Comparison of ENCODE assay signal across 9 cellular contexts in genomic region chr12:7961395-7962188, GRCh38. TPM values are rescaled to one million over a fixed set of nuclear protein-coding genes. Genes with fewer than 3 reads are reported as not detected.
DNase-seq lines count a peak whose midpoint lies in the region; ATAC-seq, FAIRE-seq and TF ChIP-seq lines count a peak whose summit lies in the region.
"Had no signal": no experiment of that assay in that cellular context is flagged by ENCODE, and none has a peak within 500 bp of the region (broad histone marks: within the 10 kb centered on the region; RNA-seq: fewer than 3 reads in every experiment).

No MANE protein-coding gene starts in this region.

- DNase-seq in breast epithelium (ENCODE audit: low spot score in 2 of 2) = no peak
- no peak for DNase-seq in MCF 10A (ENCODE audit: unreplicated experiment)
- DNase-seq in HepG2 (ENCODE audit: low spot score) = no peak
- DNase-seq in upper lobe of left lung = no peak
- DNase-seq in RKO (ENCODE audit: low spot score) = no peak
- no peak for DNase-seq in NCI-H1417 (lab: John Stamatoyannopoulos, UW)
- DNase-seq: COR-L47 had no signal

- 86% methylated on average over 12 of the region's 12 CpGs for WGBS in HepG2 (ENCODE audit: low lambda C conversion rate)
- WGBS in upper lobe of left lung, 2 donors = 82 to 85% methylated on average over 12 of the region's 12 CpGs

- no peaks in the 10 kb centered on the region for H3K79me2 ChIP-seq in HepG2 (ENCODE audit: insufficient read depth, low read length)

- BruUV-seq in MCF 10A (replicated peaks; lab: Mats Ljungman, UMichigan) (no TSS peak), HepG2 (replicated peaks; lab: Mats Ljungman, UMichigan) (no TSS peak)

- no peak overlapping the region for H3K9ac ChIP-seq in HepG2 (ENCODE audit: insufficient read depth, low read depth, low read length)

- TF ChIP-seq POLR2A in breast epithelium (IDR thresholded peaks at IDR 0.05) (no peak), HepG2 (IDR thresholded peaks at IDR 0.05; ENCODE audit: insufficient read depth in 1 of 2, low read depth in 2 of 2, low read length in 2 of 2) (no peak), upper lobe of left lung (IDR thresholded peaks at IDR 0.05) (no peak)

- H3K27me3 ChIP-seq in breast epithelium (no peaks in the 10 kb centered on the region), HepG2 (ENCODE audit: control insufficient read depth in 1 of 2, insufficient read depth in 2 of 2, low read length in 2 of 2) (no peaks in the 10 kb centered on the region), upper lobe of left lung (no peaks in the 10 kb centered on the region)

- TF ChIP-seq EP300 in HepG2 (IDR thresholded peaks at IDR 0.05; ENCODE audit: low read depth in 2 of 2, low read length in 2 of 2) (no peak), HepG2 (CRISPR knock-in tag; IDR thresholded peaks at IDR 0.05; ENCODE audit: borderline replicate concordance) (no peak), upper lobe of left lung (IDR thresholded peaks at IDR 0.05) (no peak)

- H3K36me3 ChIP-seq in breast epithelium = no peaks in the 10 kb centered on the region
- no peaks in the 10 kb centered on the region for H3K36me3 ChIP-seq in HepG2 (replicated peaks in 1 of 2; ENCODE audit: control insufficient read depth in 1 of 2, insufficient read depth in 2 of 2, low read length in 2 of 2)
- no peaks in the 10 kb centered on the region for H3K36me3 ChIP-seq in upper lobe of left lung

- peak overlapping the region in 2 of 3 donors; percentile 40 to 66 for H3K4me3 ChIP-seq in breast epithelium
- H3K4me3 ChIP-seq in HepG2 (replicated peaks in 1 of 3; ENCODE audit: insufficient read depth in 1 of 3, low read depth in 2 of 3, low read length in 3 of 3) = peak overlapping the region; percentile 43 to 66 (median 60); a peak in 4 of 6 replicates
- H3K4me3 ChIP-seq in upper lobe of left lung = peak overlapping the region in 2 of 4 donors; percentile 47 to 54

- H2AFZ ChIP-seq in HepG2 (ENCODE audit: low read length) = no peak overlapping the region

- H3K4me1 ChIP-seq in breast epithelium = no peaks in the 10 kb centered on the region
- peaks cover 24% of the 10 kb centered on the region for H3K4me1 ChIP-seq in HepG2 (ENCODE audit: insufficient read depth, low read length)
- peaks cover 6 to 24% (median 19%) of the 10 kb centered on the region in 4 donors for H3K4me1 ChIP-seq in upper lobe of left lung

- in situ Hi-C loops in HepG2 (cut with HindIII; ENCODE audit: extremely low pct_ligation_motif_present, low pct_unique_long_range_greater_than_20kb) = no loop called here

- H3K4me2 ChIP-seq in HepG2 (ENCODE audit: low read depth, low read length) = peak overlapping the region; percentile 70

- H3K27ac ChIP-seq in breast epithelium = no peak overlapping the region
- H3K27ac ChIP-seq in HepG2 (ENCODE audit: extremely low read length, insufficient read depth, low read length) = no peak overlapping the region
- H3K27ac ChIP-seq in upper lobe of left lung = peak overlapping the region; percentile 74 to 86 (median 78)

- H3K9me3 ChIP-seq in breast epithelium = no peaks in the 10 kb centered on the region
- no peaks in the 10 kb centered on the region for H3K9me3 ChIP-seq in HepG2 (ENCODE audit: low read length)
- H3K9me3 ChIP-seq in upper lobe of left lung = no peaks in the 10 kb centered on the region

- no peaks in the 10 kb centered on the region for H4K20me1 ChIP-seq in HepG2 (ENCODE audit: insufficient read depth, low read length)

- peaks cover 7% of the 10 kb centered on the region for H3K36me3 Mint-ChIP-seq in MCF 10A (ENCODE audit: insufficient read depth, unreplicated experiment)
- peaks cover 52% of the 10 kb centered on the region for H3K36me3 Mint-ChIP-seq in activated T-helper 17 cell treated with anti-CD3 and anti-CD28 coated beads, Interleukin-2, amount 50 U/mL, for 72 hours (ENCODE audit: low read depth)

- ATAC-seq in activated T-helper 17 cell treated with anti-CD3 and anti-CD28 coated beads, Interleukin-2, amount 50 U/mL, for 72 hours (replicated peaks) = no peak
- ATAC-seq in HepG2 = no peak
- no peak for ATAC-seq in upper lobe of left lung (ENCODE audit: low FRiP score in 2 of 2)
- ATAC-seq in GM18907 (IDR thresholded peaks at IDR 0.05; ENCODE audit: unreplicated experiment) = no peak

- FAIRE-seq in HepG2 (lab: Jason Lieb, UNC) = no peak

- no peak for TF ChIP-seq RAD21 in HepG2 (CRISPR knock-in tag; IDR thresholded peaks at IDR 0.05)

- intact Hi-C loops in breast epithelium (cut with DNase I; ENCODE audit: low total_unique reads) (no loop called here), MCF 10A (cut with micrococcal nuclease) (no loop called here), HepG2 (cut with micrococcal nuclease; ENCODE audit: unreplicated experiment) (no loop called here)

- TF ChIP-seq CTCF in breast epithelium (IDR thresholded peaks at IDR 0.05) (no peak), MCF 10A (IDR thresholded peaks at IDR 0.05; ENCODE audit: unreplicated experiment) (no peak), HepG2 (CRISPR knock-in tag; IDR thresholded peaks at IDR 0.05) (no peak), upper lobe of left lung (IDR thresholded peaks at IDR 0.05) (no peak)

- H3K4me3 Mint-ChIP-seq in MCF 10A (ENCODE audit: unreplicated experiment) = no peak overlapping the region
- H3K4me3 Mint-ChIP-seq in activated T-helper 17 cell treated with anti-CD3 and anti-CD28 coated beads, Interleukin-2, amount 50 U/mL, for 72 hours = peak overlapping the region; percentile 88

- H3K27ac Mint-ChIP-seq in MCF 10A (ENCODE audit: low read depth, unreplicated experiment) = no peak overlapping the region
- peak overlapping the region; percentile 79 for H3K27ac Mint-ChIP-seq in activated T-helper 17 cell treated with anti-CD3 and anti-CD28 coated beads, Interleukin-2, amount 50 U/mL, for 72 hours

- no peaks in the 10 kb centered on the region for H3K9me3 Mint-ChIP-seq in MCF 10A (ENCODE audit: unreplicated experiment)
- no peaks in the 10 kb centered on the region for H3K9me3 Mint-ChIP-seq in activated T-helper 17 cell treated with anti-CD3 and anti-CD28 coated beads, Interleukin-2, amount 50 U/mL, for 72 hours

- no peaks in the 10 kb centered on the region for H3K27me3 Mint-ChIP-seq in MCF 10A (ENCODE audit: insufficient read depth, unreplicated experiment)
- H3K27me3 Mint-ChIP-seq in activated T-helper 17 cell treated with anti-CD3 and anti-CD28 coated beads, Interleukin-2, amount 50 U/mL, for 72 hours = no peaks in the 10 kb centered on the region

- CTCF ChIA-PET in MCF 10A (lab: Yijun Ruan, JAX) (interaction anchor here (0.6 to 9.2 kb wide), 8 partner anchors 18 to 101 kb away, joined by 3 to 115 read pairs (median 3); partner anchors contain the start of gene SLC2A3), HepG2 (lab: Yijun Ruan, JAX; ENCODE audit: low intra/inter-chr PET ratio, low total read pairs) (interaction anchor here (1.0 to 2.9 kb wide), 2 partner anchors 34 to 102 kb away, joined by 3 to 11 read pairs; no protein-coding TSS in a partner anchor)

- H3K4me1 Mint-ChIP-seq in MCF 10A (ENCODE audit: insufficient read depth, unreplicated experiment) = peaks cover 26% of the 10 kb centered on the region
- peaks cover 20% of the 10 kb centered on the region for H3K4me1 Mint-ChIP-seq in activated T-helper 17 cell treated with anti-CD3 and anti-CD28 coated beads, Interleukin-2, amount 50 U/mL, for 72 hours

- POLR2A ChIA-PET in MCF 10A (lab: Yijun Ruan, JAX) = interaction anchor here (1.8 to 2.8 kb wide), 3 partner anchors 8 to 29 kb away, joined by 9 to 25 read pairs (median 14); partner anchors contain the start of gene SLC2A3
- POLR2A ChIA-PET in HepG2 (lab: Yijun Ruan, JAX) = interaction anchor here (1.6 to 2.0 kb wide), 3 partner anchors 13 to 27 kb away, joined by 4 to 24 read pairs (median 5); partner anchors contain the start of gene SLC2A3

RNA-seq across cellular contexts. Expression of gene SLC2A3, which starts 25.6 kb away (rescaled TPM):
- total RNA-seq in breast epithelium (10 to 100 TPM; 28.2 to 47.9 (median 45.8) TPM), MCF 10A (2022) (4.0 and 9.2 TPM in 2 replicates), HepG2 (2016; rRNA removed; fragmentation: Illumina TruSeq; extraction: Trizol) (22.6 and 39.3 TPM in 2 replicates), upper lobe of left lung (100 to 1,000 TPM in 2 of 6 donors, 10 to 100 TPM in 4; 43.0 to 148 (median 63.4) TPM)
- total RNA-seq in activated T-helper 17 cell treated with anti-CD3 and anti-CD28 coated beads, Interleukin-2, amount 50 U/mL, for 72 hours = 1,000 to 10,000 TPM in 1 of 2 donors, 100 to 1,000 TPM in 1; 296 to 1,246 TPM
- 4.1 and 6.1 TPM in 2 replicates for total RNA-seq in HepG2 (2016; cell fraction: cytosol; rRNA removed; fragmentation: Illumina TruSeq; extraction: Trizol; ENCODE audit: low read depth)
- 23.5 and 38.0 TPM in 2 replicates for total RNA-seq in HepG2 (2016; cell fraction: insoluble cytoplasmic fraction; rRNA removed; fragmentation: Illumina TruSeq; extraction: Trizol)
- total RNA-seq in HepG2 (2016; cell fraction: membrane; rRNA removed; fragmentation: Illumina TruSeq; extraction: Trizol) = 8.7 and 10.8 TPM in 2 replicates
- 44.8 and 53.2 TPM in 2 replicates for total RNA-seq in HepG2 (2016; cell fraction: nucleus; rRNA removed; fragmentation: Illumina TruSeq; extraction: Trizol)
- 282 and 580 TPM in 2 replicates for polyA plus RNA-seq in HepG2 (2011; rRNA removed)
- polyA plus RNA-seq in HepG2 (2011; cell fraction: cytosol; rRNA removed) = 309 and 461 TPM in 2 replicates
- 109 and 185 TPM in 2 replicates for polyA plus RNA-seq in HepG2 (2011; cell fraction: nucleus; rRNA removed)
- polyA plus RNA-seq in HepG2 (2012) = 113 and 491 TPM in 2 replicates
- 1.8 and 2.1 TPM in 2 replicates for polyA plus RNA-seq in HepG2 (2016; cell fraction: cytosol; fragmentation: Illumina TruSeq; extraction: Trizol; ENCODE audit: low read depth)
- polyA plus RNA-seq in HepG2 (2016; cell fraction: insoluble cytoplasmic fraction; fragmentation: Illumina TruSeq; extraction: Trizol; ENCODE audit: low read depth) = 10.2 and 12.0 TPM in 2 replicates
- 3.1 and 4.6 TPM in 2 replicates for polyA plus RNA-seq in HepG2 (2016; cell fraction: membrane; fragmentation: Illumina TruSeq; extraction: Trizol; ENCODE audit: low read depth)
- 49.3 and 51.9 TPM in 2 replicates for polyA plus RNA-seq in HepG2 (2016; cell fraction: nucleus; fragmentation: Illumina TruSeq; extraction: Trizol; ENCODE audit: insufficient read depth, low read depth)
- 79.9 and 1,387 TPM in 2 replicates for polyA minus RNA-seq in HepG2 (2011; rRNA and poly(A)+ RNA removed; ENCODE audit: low replicate concordance)
- 227 and 431 TPM in 2 replicates for polyA minus RNA-seq in HepG2 (2011; cell fraction: cytosol; rRNA and poly(A)+ RNA removed)
- 200 and 331 TPM in 2 replicates for polyA minus RNA-seq in HepG2 (2011; cell fraction: nucleus; rRNA and poly(A)+ RNA removed)

Comparison
In these comparisons a context has a peak if more than half of its experiments do, and no peak if none do; other contexts are left out.
1. H3K27ac ChIP-seq: peak in upper lobe of left lung (4 of 4); none in breast epithelium (0 of 2) and HepG2 (single experiment).